In genomic region chr7:144659211-144659610, GRCh38 we compare ENCODE assay signal across 15 cellular contexts.
A peak's percentile ranks its signal among the peaks of the same experiment; 100 is the strongest.
DNase-seq lines count a peak whose midpoint lies in the region; TF ChIP-seq lines count a peak whose summit lies in the region.
"Had no signal": no experiment of that assay in that cellular context is flagged by ENCODE, and none has a peak within 500 bp of the region (broad histone marks: within the 10 kb centered on the region; RNA-seq: fewer than 3 reads in every experiment).

No MANE protein-coding gene starts in this region.

- no peak overlapping the region for H3K4me3 Mint-ChIP-seq in glutamatergic neuron (ENCODE audit: unreplicated experiment)
- H3K4me3 Mint-ChIP-seq: B cell; CD4-positive, alpha-beta T cell; CD8-positive, alpha-beta memory T cell; GM23338 had no signal

- no peaks in the 10 kb centered on the region for H3K27me3 Mint-ChIP-seq in glutamatergic neuron (ENCODE audit: unreplicated experiment)
- H3K27me3 Mint-ChIP-seq: B cell; CD4-positive, alpha-beta T cell; CD8-positive, alpha-beta memory T cell had no signal

- H3K4me1 Mint-ChIP-seq in glutamatergic neuron (ENCODE audit: low read depth, unreplicated experiment): peaks cover 11% of the 10 kb centered on the region
- H3K4me1 Mint-ChIP-seq: CD8-positive, alpha-beta memory T cell had no signal

- peaks cover 3% of the 10 kb centered on the region for H3K9me3 Mint-ChIP-seq in glutamatergic neuron (ENCODE audit: unreplicated experiment)
- H3K9me3 Mint-ChIP-seq: CD4-positive, alpha-beta T cell; CD8-positive, alpha-beta memory T cell; GM23338 had no signal

- peak; percentile 9 to 57 for DNase-seq in NCI-H524 (lab: John Stamatoyannopoulos, UW)
- no peak for DNase-seq in NCI-H524 treated with DMSO at 0.1 percent for 48 hours (lab: John Stamatoyannopoulos, UW)
- DNase-seq in NCI-H2171 (lab: John Stamatoyannopoulos, UW): peak; percentile 14
- no peak for DNase-seq in glutamatergic neuron
- DNase-seq in islet precursor cell: no peak
- no peak for DNase-seq in H4 (ENCODE audit: low spot score)
- DNase-seq: CD4-positive, alpha-beta T cell; CD8-positive, alpha-beta memory T cell; DMS53; DMS79 treated with DMSO at 0.1 percent for 48 hours; GF-D8; H7; HCEC 1CT had no signal

- peak overlapping the region; percentile 45 for H3K27ac Mint-ChIP-seq in glutamatergic neuron (ENCODE audit: unreplicated experiment)
- H3K27ac Mint-ChIP-seq: B cell; CD4-positive, alpha-beta T cell; CD8-positive, alpha-beta memory T cell; GM23338 had no signal

- no peak for TF ChIP-seq CTCF in glutamatergic neuron (IDR thresholded peaks at IDR 0.05; ENCODE audit: partially characterized antibody, unreplicated experiment)

- no peaks in the 10 kb centered on the region for H3K36me3 Mint-ChIP-seq in glutamatergic neuron (ENCODE audit: unreplicated experiment)

Comparison
In these comparisons a context has a peak if more than half of its experiments do, and no peak if none do; other contexts are left out.
1. DNase-seq: peak in NCI-H524 (2 of 2) and NCI-H2171 (single experiment); none in NCI-H524 treated with DMSO at 0.1 percent for 48 hours (single experiment), glutamatergic neuron (single experiment), islet precursor cell (single experiment) and H4 (single experiment).